In genomic region chr5:96247097-96247675, GRCh38 we compare ENCODE assay signal across 1 cellular context.
TF ChIP-seq lines count a peak whose summit lies in the region.

No MANE protein-coding gene starts in this region.

TF ChIP-seq in GM23338, 12 proteins besides CTCF, POLR2A, EP300 and RAD21 (continued from another document):
- TF ChIP-seq ZNF462 (CRISPR knock-in tag; IDR thresholded peaks at IDR 0.05) (no peak), CREB1 (CRISPR knock-in tag; IDR thresholded peaks at IDR 0.05; ENCODE audit: low read depth) (no peak)
